24 cellular contexts compared by ENCODE assay signal in the genomic region with DNA sequence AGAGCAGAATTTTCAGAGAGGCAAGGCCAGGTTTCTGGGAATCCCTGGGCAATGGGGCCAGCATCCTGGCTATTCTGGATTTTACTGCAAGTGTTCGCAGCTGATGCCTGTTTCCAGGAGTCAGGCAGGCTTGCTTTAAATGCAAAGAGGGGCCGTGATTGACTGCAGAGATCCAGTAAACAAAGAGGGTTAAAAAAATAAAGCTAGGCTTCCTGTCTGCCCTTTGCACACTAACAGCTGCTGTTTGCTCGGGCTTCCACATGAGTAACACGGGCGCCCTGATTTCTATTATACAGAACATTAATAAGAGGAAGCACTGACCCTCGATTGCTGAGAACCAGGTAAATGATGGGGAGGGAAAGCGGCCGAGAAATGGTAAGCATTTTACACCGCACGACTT.
"Had no signal": no experiment of that assay in that cellular context is flagged by ENCODE, and none has a peak within 500 bp of the region (broad histone marks: within the 10 kb centered on the region; RNA-seq: fewer than 3 reads in every experiment).

No MANE protein-coding gene starts in this region.

- H3K9ac ChIP-seq: parathyroid adenoma had no signal

- H3K9me3 ChIP-seq: stomach, suprapubic skin, tibial artery had no signal

- H3K27ac Mint-ChIP-seq: activated CD4-positive, alpha-beta memory T cell treated with anti-CD3 and anti-CD28 coated beads for 36 hours; activated CD4-positive, alpha-beta T cell treated with anti-CD3 and anti-CD28 coated beads, Interleukin-2, amount 10 ng/mL, durations not matched to agents 24 days and 14 days; activated naive CD4-positive, alpha-beta T cell treated with anti-CD3 and anti-CD28 coated beads, Interleukin-2, amount 10 ng/mL, durations not matched to agents 7 days and 5 days; activated naive CD8-positive, alpha-beta T cell treated with anti-CD3 and anti-CD28 coated beads, Interleukin-2, amount 10 ng/mL, durations not matched to agents 7 days and 5 days; activated T-cell treated with anti-CD3 and anti-CD28 coated beads, Interleukin-2, amount 50 U/mL, for 24 hours; dendritic cell treated with granulocyte-macrophage colony-stimulating factor and Interleukin-4, amounts not matched to agents 40 ng/mL and 50 ng/mL, for 4 days; stimulated activated memory B cell treated with anti-CD40 and anti-IgM and Interleukin-4, amounts not matched to agents 10 μg/mL and 1 μg/mL and 100 μg/mL, for 72 hours; T-helper 17 cell had no signal

- H3K27me3 ChIP-seq: suprapubic skin, tibial artery had no signal

- H3K4me3 ChIP-seq: skin epidermis, stomach, suprapubic skin, tibial artery had no signal

- H3K4me1 Mint-ChIP-seq: activated CD4-positive, alpha-beta T cell treated with anti-CD3 and anti-CD28 coated beads, Interleukin-2, amount 10 ng/mL, durations not matched to agents 24 days and 14 days; activated naive CD4-positive, alpha-beta T cell treated with anti-CD3 and anti-CD28 coated beads, Interleukin-2, amount 10 ng/mL, durations not matched to agents 7 days and 5 days; naive B cell; stimulated activated memory B cell treated with anti-CD40 and anti-IgM and Interleukin-4, amounts not matched to agents 10 μg/mL and 1 μg/mL and 100 μg/mL, for 72 hours; T-helper 17 cell had no signal

- DNase-seq: activated CD4-positive, alpha-beta memory T cell treated with anti-CD3 and anti-CD28 coated beads for 36 hours; activated CD4-positive, alpha-beta T cell treated with anti-CD3 and anti-CD28 coated beads, Interleukin-2, amount 10 ng/mL, durations not matched to agents 24 days and 14 days; activated CD4-positive, CD25-positive, alpha-beta regulatory T cell treated with anti-CD3 and anti-CD28 coated beads, Interleukin-2, amount 50 U/mL, for 72 hours; activated CD8-positive, alpha-beta memory T cell treated with anti-CD3 and anti-CD28 coated beads, Interleukin-2, amount 50 U/mL, for 48 hours; activated gamma-delta T cell; activated naive CD4-positive, alpha-beta T cell treated with anti-CD3 and anti-CD28 coated beads, Interleukin-2, amount 10 ng/mL, durations not matched to agents 7 days and 5 days; activated naive CD8-positive, alpha-beta T cell treated with anti-CD3 and anti-CD28 coated beads, Interleukin-2, amount 10 ng/mL, durations not matched to agents 7 days and 5 days; activated T-cell treated with anti-CD3 and anti-CD28 coated beads, Interleukin-2, amount 50 U/mL, for 24 hours; caudate nucleus; left ventricle myocardium superior; naive B cell; occipital lobe; stimulated activated CD4-positive, alpha-beta T cell treated with anti-CD3 and anti-CD28 coated beads, Interleukin-4, amount 100 ng/mL, for 4 hours; stimulated activated CD8-positive, alpha-beta memory T cell treated with anti-CD3 and anti-CD28 coated beads, Interleukin-4, amount 100 ng/mL, for 48 hours; stomach; T-helper 17 cell; T1000; tibial artery had no signal

- H3K27me3 Mint-ChIP-seq: activated CD4-positive, alpha-beta memory T cell treated with anti-CD3 and anti-CD28 coated beads for 36 hours; activated CD4-positive, alpha-beta T cell treated with anti-CD3 and anti-CD28 coated beads, Interleukin-2, amount 10 ng/mL, durations not matched to agents 24 days and 14 days; activated naive CD4-positive, alpha-beta T cell treated with anti-CD3 and anti-CD28 coated beads, Interleukin-2, amount 10 ng/mL, durations not matched to agents 7 days and 5 days; dendritic cell treated with granulocyte-macrophage colony-stimulating factor and Interleukin-4, amounts not matched to agents 40 ng/mL and 50 ng/mL, for 4 days; naive B cell; stimulated activated memory B cell treated with anti-CD40 and anti-IgM and Interleukin-4, amounts not matched to agents 10 μg/mL and 1 μg/mL and 100 μg/mL, for 72 hours had no signal

- H3K36me3 Mint-ChIP-seq: activated CD4-positive, alpha-beta memory T cell treated with anti-CD3 and anti-CD28 coated beads for 36 hours; activated naive CD4-positive, alpha-beta T cell treated with anti-CD3 and anti-CD28 coated beads, Interleukin-2, amount 10 ng/mL, durations not matched to agents 7 days and 5 days; activated naive CD8-positive, alpha-beta T cell treated with anti-CD3 and anti-CD28 coated beads, Interleukin-2, amount 10 ng/mL, durations not matched to agents 7 days and 5 days; stimulated activated memory B cell treated with anti-CD40 and anti-IgM and Interleukin-4, amounts not matched to agents 10 μg/mL and 1 μg/mL and 100 μg/mL, for 72 hours had no signal

- H3K36me3 ChIP-seq: stomach, suprapubic skin, tibial artery had no signal

- H3K4me3 Mint-ChIP-seq: activated CD4-positive, alpha-beta memory T cell treated with anti-CD3 and anti-CD28 coated beads for 36 hours; activated CD4-positive, alpha-beta T cell treated with anti-CD3 and anti-CD28 coated beads, Interleukin-2, amount 10 ng/mL, durations not matched to agents 24 days and 14 days; activated naive CD4-positive, alpha-beta T cell treated with anti-CD3 and anti-CD28 coated beads, Interleukin-2, amount 10 ng/mL, durations not matched to agents 7 days and 5 days; activated naive CD8-positive, alpha-beta T cell treated with anti-CD3 and anti-CD28 coated beads, Interleukin-2, amount 10 ng/mL, durations not matched to agents 7 days and 5 days; activated T-cell treated with anti-CD3 and anti-CD28 coated beads, Interleukin-2, amount 50 U/mL, for 24 hours; dendritic cell treated with granulocyte-macrophage colony-stimulating factor and Interleukin-4, amounts not matched to agents 40 ng/mL and 50 ng/mL, for 4 days; naive B cell; neural crest cell; stimulated activated memory B cell treated with anti-CD40 and anti-IgM and Interleukin-4, amounts not matched to agents 10 μg/mL and 1 μg/mL and 100 μg/mL, for 72 hours; T-helper 17 cell had no signal

- H3K27ac ChIP-seq: parathyroid adenoma, skin epidermis, stomach, suprapubic skin, tibial artery had no signal

- H3K9me3 Mint-ChIP-seq: activated CD4-positive, alpha-beta memory T cell treated with anti-CD3 and anti-CD28 coated beads for 36 hours; activated T-cell treated with anti-CD3 and anti-CD28 coated beads, Interleukin-2, amount 50 U/mL, for 24 hours; dendritic cell treated with granulocyte-macrophage colony-stimulating factor and Interleukin-4, amounts not matched to agents 40 ng/mL and 50 ng/mL, for 4 days; neural crest cell had no signal

- H3K4me1 ChIP-seq: parathyroid adenoma, suprapubic skin, tibial artery had no signal
